In genomic region chr14:31745741-31746140, GRCh38 we compare ENCODE assay signal across 30 cellular contexts.
A peak's percentile ranks its signal among the peaks of the same experiment; 100 is the strongest.
DNase-seq lines count a peak whose midpoint lies in the region; TF ChIP-seq lines count a peak whose summit lies in the region.
"Had no signal": no experiment of that assay in that cellular context is flagged by ENCODE, and none has a peak within 500 bp of the region (broad histone marks: within the 10 kb centered on the region; RNA-seq: fewer than 3 reads in every experiment).

No MANE protein-coding gene starts in this region.

- BruUV-seq in OCI-LY7 (replicated peaks; lab: Mats Ljungman, UMichigan) = no TSS peak

- POLR2A ChIA-PET in OCI-LY7 (lab: Charles Lee) = no interaction called here

- H3K9me2 ChIP-seq in OCI-LY7 (ENCODE audit: insufficient read depth, low read length) = no peaks in the 10 kb centered on the region

- no peak overlapping the region for H3K27ac ChIP-seq in OCI-LY7 (ENCODE audit: low read depth, low read length, poor library complexity, severe bottlenecking)
- H3K27ac ChIP-seq: adrenal gland, body of pancreas, heart left ventricle, pancreas, PC-9, uterus had no signal

- H3K36me3 ChIP-seq in OCI-LY7 (ENCODE audit: insufficient read depth, low read length) = no peaks in the 10 kb centered on the region
- H3K36me3 ChIP-seq: adrenal gland, heart left ventricle, pancreas, uterus had no signal

- in situ Hi-C loops in G401 (cut with HindIII; ENCODE audit: low sequenced_read_pairs) = no loop called here

- H3K9me3 ChIP-seq in OCI-LY7 (ENCODE audit: low read length) = peaks cover 14% of the 10 kb centered on the region; the same call in 1 of the 2 replicates
- H3K9me3 ChIP-seq: pancreas had no signal

- no peaks in the 10 kb centered on the region for H4K20me1 ChIP-seq in OCI-LY7 (ENCODE audit: insufficient read depth, low read length)

- H3K4me1 ChIP-seq in OCI-LY7 (ENCODE audit: insufficient read depth, low read length, poor library complexity, severe bottlenecking) = no peaks in the 10 kb centered on the region
- H3K4me1 ChIP-seq: adrenal gland, body of pancreas, heart left ventricle, pancreas, uterus had no signal

- no peak overlapping the region for H3K4me2 ChIP-seq in OCI-LY7 (ENCODE audit: low read length)
- H3K4me2 ChIP-seq: PC-9 had no signal

- H3K79me2 ChIP-seq in OCI-LY7 (ENCODE audit: insufficient read depth, low read depth, low read length) = no peaks in the 10 kb centered on the region

- intact Hi-C loops in OCI-LY7 (cut with micrococcal nuclease; ENCODE audit: unreplicated experiment) = no loop called here

- no peak overlapping the region for H2AFZ ChIP-seq in OCI-LY7 (ENCODE audit: low read length)
- H2AFZ ChIP-seq: PC-9 had no signal

- no peak overlapping the region for H3K4me3 ChIP-seq in HFF-Myc (replicated peaks; ENCODE audit: low read depth, low read length)
- H3K4me3 ChIP-seq in OCI-LY7 (ENCODE audit: low read depth, low read length, poor library complexity, severe bottlenecking) = no peak overlapping the region
- H3K4me3 ChIP-seq: adrenal gland, body of pancreas, GM12878, heart left ventricle, pancreas, PC-9, uterus had no signal

- CTCF ChIA-PET in OCI-LY7 (lab: Charles Lee; ENCODE audit: unreplicated experiment) = no interaction called here

- peak; percentile 9 for DNase-seq in DMS53 (lab: John Stamatoyannopoulos, UW)
- DNase-seq in DMS53 treated with DMSO at 0.1 percent for 48 hours (lab: John Stamatoyannopoulos, UW; ENCODE audit: unreplicated experiment) = no peak
- DNase-seq in HFF-Myc (ENCODE audit: extremely low read depth, low read depth) = no peak
- DNase-seq in OCI-LY7 (ENCODE audit: low spot score) = peak; percentile 1
- DNase-seq in iPS DF 19.7 (ENCODE audit: low read depth, low spot score) = peak; percentile 12
- DNase-seq in NCI-H1092 (lab: John Stamatoyannopoulos, UW) = no peak
- no peak for DNase-seq in G401 (ENCODE audit: low spot score)
- DNase-seq in T-helper 2 cell = no peak
- DNase-seq: activated B cell treated with CpG ODN at 0.5 μM for 24 hours; activated CD4-positive, alpha-beta T cell treated with anti-CD3 and anti-CD28 coated beads, Interleukin-2, amount 50 U/mL, for 4 hours; activated naive CD4-positive, alpha-beta T cell treated with anti-CD3 and anti-CD28 coated beads for 36 hours; adrenal gland; AML-193; body of pancreas; CD8-positive, alpha-beta memory T cell; DMS79; heart left ventricle; IMR-90; NCI-H2081; NCI-H226; NCI-H748 treated with DMSO at 0.1 percent for 48 hours; pancreas; PC-9; retina; SHP77; small intestine; SW 1271; T1000; uterus had no signal

- TF ChIP-seq CTCF in HFF-Myc (IDR thresholded peaks at IDR 0.05; ENCODE audit: low read depth, low read length, missing control alignments) (peak; percentile 21), OCI-LY7 (conservative IDR thresholded peaks at IDR 0.05; ENCODE audit: low read length) (peak; percentile 53)

Comparison
In these comparisons a context has a peak if more than half of its experiments do, and no peak if none do; other contexts are left out.
1. DNase-seq: peak in DMS53 (single experiment), OCI-LY7 (single experiment) and iPS DF 19.7 (single experiment); none in DMS53 treated with DMSO at 0.1 percent for 48 hours (single experiment), HFF-Myc (single experiment), NCI-H1092 (single experiment), G401 (single experiment) and T-helper 2 cell (0 of 5).